ENCODE assay signal across 15 cellular contexts in the genomic region with DNA sequence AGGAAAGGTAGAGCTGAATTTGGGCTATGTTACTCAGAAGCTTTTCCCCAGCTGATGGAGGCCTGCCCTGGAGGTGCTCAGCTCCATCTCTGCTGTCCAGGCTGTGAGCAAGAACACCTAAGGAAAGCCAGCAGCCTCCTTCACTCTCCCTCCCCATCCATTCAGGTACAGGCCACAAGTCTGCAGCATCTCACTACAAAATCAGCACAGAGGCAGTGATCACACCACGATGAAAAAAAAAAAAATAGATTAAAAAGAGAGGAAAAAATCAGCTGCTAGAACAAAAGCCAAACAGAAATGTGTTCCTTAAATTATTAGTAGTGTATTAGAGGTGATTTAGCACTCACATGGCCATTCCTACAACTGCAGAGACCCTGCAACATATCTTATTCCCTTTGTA.
"Had no signal": no experiment of that assay in that cellular context is flagged by ENCODE, and none has a peak within 500 bp of the region (broad histone marks: within the 10 kb centered on the region; RNA-seq: fewer than 3 reads in every experiment).

No MANE protein-coding gene starts in this region.

- H3K36me3 ChIP-seq: esophagus squamous epithelium, prostate gland, sigmoid colon, stomach, thyroid gland, vagina had no signal

- DNase-seq: cortex of kidney; effector CD4-positive, alpha-beta T cell; esophagus squamous epithelium; kidney; mesenchymal stem cell; naive thymus-derived CD4-positive, alpha-beta T cell; right cardiac atrium; sigmoid colon; stimulated activated CD4-positive, alpha-beta T cell treated with anti-CD3 and anti-CD28 coated beads, Interleukin-2, amount 100 ng/mL, for 24 hours; stimulated activated CD4-positive, alpha-beta T cell treated with anti-CD3 and anti-CD28 coated beads, Interleukin-4, amount 100 ng/mL, for 24 hours; stimulated activated naive CD4-positive, alpha-beta T cell treated with Interleukin-2 at 50 U/mL for 16 hours; stomach; thyroid gland had no signal

- H3K4me3 ChIP-seq: esophagus squamous epithelium, prostate gland, sigmoid colon, stomach, thyroid gland, vagina had no signal

- H3K27ac ChIP-seq: esophagus squamous epithelium, prostate gland, sigmoid colon, stomach, thyroid gland, vagina had no signal

- H3K9me3 ChIP-seq: esophagus squamous epithelium, prostate gland, sigmoid colon, stomach, thyroid gland, vagina had no signal

- H3K27me3 ChIP-seq: esophagus squamous epithelium, sigmoid colon, thyroid gland, vagina had no signal

- H3K4me1 ChIP-seq: esophagus squamous epithelium, prostate gland, sigmoid colon, stomach, vagina had no signal
